In the genomic region with DNA sequence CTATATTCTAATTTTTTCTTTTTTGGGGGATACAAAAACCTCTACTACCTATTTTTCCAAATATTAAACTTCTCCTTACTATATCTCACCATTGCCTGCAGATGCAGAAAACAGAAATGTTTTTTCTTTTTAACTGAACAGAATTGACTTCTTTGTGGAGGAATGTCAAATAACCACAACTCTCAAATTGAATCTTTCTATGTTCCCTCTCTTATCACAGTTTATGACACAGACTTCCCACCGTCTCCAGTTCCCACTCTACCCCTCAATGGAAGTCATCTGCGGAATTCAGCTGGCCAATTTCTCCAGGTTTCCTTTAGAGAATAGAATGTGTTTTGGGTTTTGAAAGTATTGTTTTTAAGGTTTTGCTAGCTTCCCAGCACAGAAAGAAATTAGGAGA, we compare ENCODE assay signal across 21 cellular contexts.
DNase-seq lines count a peak whose midpoint lies in the region; ATAC-seq and TF ChIP-seq lines count a peak whose summit lies in the region.
"Had no signal": no experiment of that assay in that cellular context is flagged by ENCODE, and none has a peak within 500 bp of the region (broad histone marks: within the 10 kb centered on the region; RNA-seq: fewer than 3 reads in every experiment).

No MANE protein-coding gene starts in this region.

- no peak for ATAC-seq in left lobe of liver
- ATAC-seq: HCT116 had no signal

- H3K9me3 ChIP-seq in A673 (ENCODE audit: low read depth, low read length, poor library complexity, severe bottlenecking) (no peaks in the 10 kb centered on the region), HEK293 (ENCODE audit: control insufficient read depth, insufficient read depth, low read depth, low read length) (no peaks in the 10 kb centered on the region)
- H3K9me3 ChIP-seq: BE2C had no signal

- DNase-seq in A673 (ENCODE audit: low spot score) (no peak), neural crest cell (ENCODE audit: low read depth, low spot score) (no peak), left lobe of liver (ENCODE audit: low spot score) (no peak), SIG-M5 treated with dmso at 0.1 percent for 504 hours (lab: John Stamatoyannopoulos, UW; ENCODE audit: unreplicated experiment) (no peak), NCI-H2081 (lab: John Stamatoyannopoulos, UW) (no peak)
- DNase-seq: ACHN; AML-193; BE2C; Calu3; CD4-positive, alpha-beta T cell; CD8-positive, alpha-beta memory T cell; DMS153; DND-41; GM23248; H9; HFFc6 had no signal

- POLR2A ChIA-PET in A673 (lab: Charles Lee; ENCODE audit: low non-redundant PET): no interaction called here
- POLR2A ChIA-PET in HEK293 (lab: Yijun Ruan, JAX): no interaction called here

- CTCF ChIA-PET in A673 (lab: Charles Lee) (no interaction called here), HEK293 (lab: Yijun Ruan, JAX) (interaction anchor here (0.6 kb wide), 1 partner anchor 1876 kb away, joined by 3 read pairs; no protein-coding TSS in a partner anchor)

- intact Hi-C loops in A673 (cut with micrococcal nuclease; ENCODE audit: unreplicated experiment): no loop called here

- H3K36me3 Mint-ChIP-seq in neural crest cell (ENCODE audit: low read depth): no peaks in the 10 kb centered on the region
- H3K36me3 Mint-ChIP-seq: CD14-positive monocyte had no signal

- H3K27ac ChIP-seq in A673 (ENCODE audit: low read depth, low read length, poor library complexity, severe bottlenecking) (peak overlapping the region; percentile 22), HEK293 (ENCODE audit: extremely low read depth, low read depth, low read length) (no peak overlapping the region)
- H3K27ac ChIP-seq: 22Rv1; BLaER1 treated with 17β-estradiol and CSF1 and Interleukin-3, amounts not matched to agents 10 nM and 100 nM; GM23248 had no signal

- H3K27me3 ChIP-seq in A673 (replicated peaks; ENCODE audit: insufficient read depth, low read depth, low read length, poor library complexity): no peaks in the 10 kb centered on the region

- H3K4me1 ChIP-seq in A673 (ENCODE audit: insufficient read depth, low read length, poor library complexity, severe bottlenecking): peaks cover 41% of the 10 kb centered on the region
- H3K4me1 ChIP-seq in HEK293 (ENCODE audit: control insufficient read depth, insufficient read depth, low read length): peaks cover 18% of the 10 kb centered on the region
- H3K4me1 ChIP-seq: BE2C; BLaER1 treated with 17β-estradiol and CSF1 and Interleukin-3, amounts not matched to agents 10 nM and 100 nM had no signal

- peaks cover 80% of the 10 kb centered on the region for H3K27me3 Mint-ChIP-seq in neural crest cell (ENCODE audit: low read depth)

- peak overlapping the region; percentile 32 for H3K4me3 Mint-ChIP-seq in neural crest cell
- H3K4me3 Mint-ChIP-seq: CD4-positive, alpha-beta T cell; CD8-positive, alpha-beta memory T cell; H9; HFFc6 had no signal

- peaks cover 50% of the 10 kb centered on the region for H3K4me1 Mint-ChIP-seq in neural crest cell

- no TSS peak for BruUV-seq in A673 (replicated peaks; lab: Mats Ljungman, UMichigan)

- no peak overlapping the region for H3K4me3 ChIP-seq in A673 (ENCODE audit: low read depth, low read length, poor library complexity, severe bottlenecking)
- H3K4me3 ChIP-seq in HEK293 (ENCODE audit: low read depth, low read length): no peak overlapping the region
- H3K4me3 ChIP-seq: BLaER1 treated with 17β-estradiol and CSF1 and Interleukin-3, amounts not matched to agents 10 nM and 100 nM; GM23248 had no signal

- H3K9me3 Mint-ChIP-seq in neural crest cell: no peaks in the 10 kb centered on the region
- H3K9me3 Mint-ChIP-seq: CD4-positive, alpha-beta T cell; HFFc6 had no signal

- TF ChIP-seq CTCF in A673 (conservative IDR thresholded peaks at IDR 0.05; ENCODE audit: low read depth, low read length): no peak
- TF ChIP-seq CTCF in HEK293 (tag by site-specific recombination; IDR thresholded peaks at IDR 0.05): no peak
- TF ChIP-seq CTCF in neural crest cell (conservative IDR thresholded peaks at IDR 0.05): no peak

- no peak overlapping the region for H3K27ac Mint-ChIP-seq in neural crest cell (ENCODE audit: unreplicated experiment)
- H3K27ac Mint-ChIP-seq: CD14-positive monocyte; CD4-positive, alpha-beta T cell; CD8-positive, alpha-beta memory T cell; H9; HFFc6 had no signal

- H3K36me3 ChIP-seq in A673 (ENCODE audit: insufficient read depth, low read length, poor library complexity, severe bottlenecking): no peaks in the 10 kb centered on the region
- no peaks in the 10 kb centered on the region for H3K36me3 ChIP-seq in HEK293 (ENCODE audit: control insufficient read depth in 2 of 2, insufficient read depth in 1 of 2, low read length in 2 of 2)
- H3K36me3 ChIP-seq: BE2C; BLaER1 treated with 17β-estradiol and CSF1 and Interleukin-3, amounts not matched to agents 10 nM and 100 nM had no signal

TF ChIP-seq in HEK293, 187 proteins besides CTCF, POLR2A, EP300 and RAD21:
- no peak for TF ChIP-seq ZNF510 (tag by site-specific recombination; IDR thresholded peaks at IDR 0.05; ENCODE audit: insufficient replicate concordance)
- TF ChIP-seq, protein P1, sequence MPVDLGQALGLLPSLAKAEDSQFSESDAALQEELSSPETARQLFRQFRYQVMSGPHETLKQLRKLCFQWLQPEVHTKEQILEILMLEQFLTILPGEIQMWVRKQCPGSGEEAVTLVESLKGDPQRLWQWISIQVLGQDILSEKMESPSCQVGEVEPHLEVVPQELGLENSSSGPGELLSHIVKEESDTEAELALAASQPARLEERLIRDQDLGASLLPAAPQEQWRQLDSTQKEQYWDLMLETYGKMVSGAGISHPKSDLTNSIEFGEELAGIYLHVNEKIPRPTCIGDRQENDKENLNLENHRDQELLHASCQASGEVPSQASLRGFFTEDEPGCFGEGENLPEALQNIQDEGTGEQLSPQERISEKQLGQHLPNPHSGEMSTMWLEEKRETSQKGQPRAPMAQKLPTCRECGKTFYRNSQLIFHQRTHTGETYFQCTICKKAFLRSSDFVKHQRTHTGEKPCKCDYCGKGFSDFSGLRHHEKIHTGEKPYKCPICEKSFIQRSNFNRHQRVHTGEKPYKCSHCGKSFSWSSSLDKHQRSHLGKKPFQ (tag by site-specific recombination; IDR thresholded peaks at IDR 0.05): peak; percentile 80
